1 cellular context compared by ENCODE assay signal in the genomic region with DNA sequence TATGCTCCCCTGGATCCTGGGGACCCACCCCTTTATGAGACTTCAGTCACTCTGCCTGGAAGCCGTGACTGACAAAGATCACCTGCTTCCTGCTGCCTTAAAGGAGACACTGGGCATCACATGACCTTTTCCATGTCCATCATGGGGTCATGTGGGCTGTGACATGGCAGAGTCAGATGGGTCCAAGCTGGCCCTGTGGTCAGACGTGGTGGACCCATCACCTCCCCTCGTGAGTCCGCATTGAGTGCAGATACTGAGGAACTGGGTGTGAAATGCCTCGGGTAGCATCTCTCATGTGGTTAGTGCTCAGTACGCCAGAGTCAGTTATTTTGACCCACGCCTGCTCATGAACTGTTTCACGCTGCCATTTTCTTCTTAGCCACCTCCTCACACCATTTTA.
TF ChIP-seq lines count a peak whose summit lies in the region.

No MANE protein-coding gene starts in this region.

TF ChIP-seq in GM23338, 12 proteins besides CTCF, POLR2A, EP300 and RAD21 (continued from another document):
- TF ChIP-seq, protein P1, sequence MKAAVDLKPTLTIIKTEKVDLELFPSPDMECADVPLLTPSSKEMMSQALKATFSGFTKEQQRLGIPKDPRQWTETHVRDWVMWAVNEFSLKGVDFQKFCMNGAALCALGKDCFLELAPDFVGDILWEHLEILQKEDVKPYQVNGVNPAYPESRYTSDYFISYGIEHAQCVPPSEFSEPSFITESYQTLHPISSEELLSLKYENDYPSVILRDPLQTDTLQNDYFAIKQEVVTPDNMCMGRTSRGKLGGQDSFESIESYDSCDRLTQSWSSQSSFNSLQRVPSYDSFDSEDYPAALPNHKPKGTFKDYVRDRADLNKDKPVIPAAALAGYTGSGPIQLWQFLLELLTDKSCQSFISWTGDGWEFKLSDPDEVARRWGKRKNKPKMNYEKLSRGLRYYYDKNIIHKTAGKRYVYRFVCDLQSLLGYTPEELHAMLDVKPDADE (IDR thresholded peaks at IDR 0.05), result no peak
- no peak for TF ChIP-seq POLR2AphosphoS5 (IDR thresholded peaks at IDR 0.05; ENCODE audit: low read depth)
- no peak for TF ChIP-seq NANOG (IDR thresholded peaks at IDR 0.05; ENCODE audit: borderline replicate concordance)
- no peak for TF ChIP-seq CREB1 (CRISPR knock-in tag; IDR thresholded peaks at IDR 0.05; ENCODE audit: low read depth)
- no peak for TF ChIP-seq EZH2phosphoT487 (IDR thresholded peaks at IDR 0.05; ENCODE audit: unreplicated experiment)
- no peak for TF ChIP-seq STAT1 (IDR thresholded peaks at IDR 0.05; ENCODE audit: unreplicated experiment)
- TF ChIP-seq ZNF331 (CRISPR knock-in tag; IDR thresholded peaks at IDR 0.05; ENCODE audit: low read depth), result no peak
